ENCODE assay signal across 1 cellular context in the genomic region with DNA sequence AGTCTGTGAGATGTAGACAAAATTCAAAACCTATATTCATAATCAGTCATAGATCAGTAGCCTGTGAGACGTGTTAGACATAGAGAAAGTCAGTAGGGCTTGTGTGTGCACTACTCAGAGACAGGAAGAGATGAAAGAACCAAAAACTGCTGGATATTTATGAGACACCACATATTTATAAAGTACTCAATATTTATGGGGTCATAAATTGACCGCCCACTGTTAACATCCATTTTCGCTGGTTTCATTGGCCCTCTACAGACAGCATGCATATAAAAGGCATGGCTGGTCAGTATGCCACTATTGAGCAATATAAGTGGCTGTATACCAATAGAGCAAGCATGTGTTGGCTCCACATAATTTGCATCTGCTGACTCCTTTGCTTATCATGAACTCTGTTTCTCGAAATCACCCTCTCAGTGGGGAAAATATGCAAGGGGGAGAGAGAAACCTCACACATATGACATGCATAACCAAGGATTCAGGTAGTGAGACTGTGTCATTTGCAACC.
TF ChIP-seq lines count a peak whose summit lies in the region.

No MANE protein-coding gene starts in this region.

TF ChIP-seq in GM23338, 12 proteins besides CTCF, POLR2A, EP300 and RAD21:
- TF ChIP-seq, protein P1, sequence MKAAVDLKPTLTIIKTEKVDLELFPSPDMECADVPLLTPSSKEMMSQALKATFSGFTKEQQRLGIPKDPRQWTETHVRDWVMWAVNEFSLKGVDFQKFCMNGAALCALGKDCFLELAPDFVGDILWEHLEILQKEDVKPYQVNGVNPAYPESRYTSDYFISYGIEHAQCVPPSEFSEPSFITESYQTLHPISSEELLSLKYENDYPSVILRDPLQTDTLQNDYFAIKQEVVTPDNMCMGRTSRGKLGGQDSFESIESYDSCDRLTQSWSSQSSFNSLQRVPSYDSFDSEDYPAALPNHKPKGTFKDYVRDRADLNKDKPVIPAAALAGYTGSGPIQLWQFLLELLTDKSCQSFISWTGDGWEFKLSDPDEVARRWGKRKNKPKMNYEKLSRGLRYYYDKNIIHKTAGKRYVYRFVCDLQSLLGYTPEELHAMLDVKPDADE (IDR thresholded peaks at IDR 0.05), result no peak
- no peak for TF ChIP-seq JUNB (IDR thresholded peaks at IDR 0.05; ENCODE audit: unreplicated experiment)
- TF ChIP-seq ZNF114 (CRISPR knock-in tag; IDR thresholded peaks at IDR 0.05), result no peak
